In genomic region chr1:27968692-27969091, GRCh38 we compare ENCODE assay signal across 1 cellular context.
TF ChIP-seq lines count a peak whose summit lies in the region.

No MANE protein-coding gene starts in this region.

TF ChIP-seq in GM23338, 12 proteins besides CTCF, POLR2A, EP300 and RAD21 (continued from another document):
- TF ChIP-seq ZNF462 (CRISPR knock-in tag; IDR thresholded peaks at IDR 0.05) (no peak), ZNF114 (CRISPR knock-in tag; IDR thresholded peaks at IDR 0.05) (no peak), ZNF331 (CRISPR knock-in tag; IDR thresholded peaks at IDR 0.05; ENCODE audit: low read depth) (no peak), JUNB (IDR thresholded peaks at IDR 0.05; ENCODE audit: unreplicated experiment) (no peak), NANOG (IDR thresholded peaks at IDR 0.05; ENCODE audit: borderline replicate concordance) (no peak), POLR2AphosphoS5 (IDR thresholded peaks at IDR 0.05; ENCODE audit: low read depth) (no peak), STAT1 (IDR thresholded peaks at IDR 0.05; ENCODE audit: unreplicated experiment) (no peak)
- TF ChIP-seq, protein P1, sequence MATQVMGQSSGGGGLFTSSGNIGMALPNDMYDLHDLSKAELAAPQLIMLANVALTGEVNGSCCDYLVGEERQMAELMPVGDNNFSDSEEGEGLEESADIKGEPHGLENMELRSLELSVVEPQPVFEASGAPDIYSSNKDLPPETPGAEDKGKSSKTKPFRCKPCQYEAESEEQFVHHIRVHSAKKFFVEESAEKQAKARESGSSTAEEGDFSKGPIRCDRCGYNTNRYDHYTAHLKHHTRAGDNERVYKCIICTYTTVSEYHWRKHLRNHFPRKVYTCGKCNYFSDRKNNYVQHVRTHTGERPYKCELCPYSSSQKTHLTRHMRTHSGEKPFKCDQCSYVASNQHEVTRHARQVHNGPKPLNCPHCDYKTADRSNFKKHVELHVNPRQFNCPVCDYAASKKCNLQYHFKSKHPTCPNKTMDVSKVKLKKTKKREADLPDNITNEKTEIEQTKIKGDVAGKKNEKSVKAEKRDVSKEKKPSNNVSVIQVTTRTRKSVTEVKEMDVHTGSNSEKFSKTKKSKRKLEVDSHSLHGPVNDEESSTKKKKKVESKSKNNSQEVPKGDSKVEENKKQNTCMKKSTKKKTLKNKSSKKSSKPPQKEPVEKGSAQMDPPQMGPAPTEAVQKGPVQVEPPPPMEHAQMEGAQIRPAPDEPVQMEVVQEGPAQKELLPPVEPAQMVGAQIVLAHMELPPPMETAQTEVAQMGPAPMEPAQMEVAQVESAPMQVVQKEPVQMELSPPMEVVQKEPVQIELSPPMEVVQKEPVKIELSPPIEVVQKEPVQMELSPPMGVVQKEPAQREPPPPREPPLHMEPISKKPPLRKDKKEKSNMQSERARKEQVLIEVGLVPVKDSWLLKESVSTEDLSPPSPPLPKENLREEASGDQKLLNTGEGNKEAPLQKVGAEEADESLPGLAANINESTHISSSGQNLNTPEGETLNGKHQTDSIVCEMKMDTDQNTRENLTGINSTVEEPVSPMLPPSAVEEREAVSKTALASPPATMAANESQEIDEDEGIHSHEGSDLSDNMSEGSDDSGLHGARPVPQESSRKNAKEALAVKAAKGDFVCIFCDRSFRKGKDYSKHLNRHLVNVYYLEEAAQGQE (IDR thresholded peaks at IDR 0.05; ENCODE audit: unreplicated experiment), result no peak
- TF ChIP-seq, protein P2, sequence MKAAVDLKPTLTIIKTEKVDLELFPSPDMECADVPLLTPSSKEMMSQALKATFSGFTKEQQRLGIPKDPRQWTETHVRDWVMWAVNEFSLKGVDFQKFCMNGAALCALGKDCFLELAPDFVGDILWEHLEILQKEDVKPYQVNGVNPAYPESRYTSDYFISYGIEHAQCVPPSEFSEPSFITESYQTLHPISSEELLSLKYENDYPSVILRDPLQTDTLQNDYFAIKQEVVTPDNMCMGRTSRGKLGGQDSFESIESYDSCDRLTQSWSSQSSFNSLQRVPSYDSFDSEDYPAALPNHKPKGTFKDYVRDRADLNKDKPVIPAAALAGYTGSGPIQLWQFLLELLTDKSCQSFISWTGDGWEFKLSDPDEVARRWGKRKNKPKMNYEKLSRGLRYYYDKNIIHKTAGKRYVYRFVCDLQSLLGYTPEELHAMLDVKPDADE (IDR thresholded peaks at IDR 0.05), result no peak
